Comparison of ENCODE assay signal across 8 cellular contexts in the genomic region with DNA sequence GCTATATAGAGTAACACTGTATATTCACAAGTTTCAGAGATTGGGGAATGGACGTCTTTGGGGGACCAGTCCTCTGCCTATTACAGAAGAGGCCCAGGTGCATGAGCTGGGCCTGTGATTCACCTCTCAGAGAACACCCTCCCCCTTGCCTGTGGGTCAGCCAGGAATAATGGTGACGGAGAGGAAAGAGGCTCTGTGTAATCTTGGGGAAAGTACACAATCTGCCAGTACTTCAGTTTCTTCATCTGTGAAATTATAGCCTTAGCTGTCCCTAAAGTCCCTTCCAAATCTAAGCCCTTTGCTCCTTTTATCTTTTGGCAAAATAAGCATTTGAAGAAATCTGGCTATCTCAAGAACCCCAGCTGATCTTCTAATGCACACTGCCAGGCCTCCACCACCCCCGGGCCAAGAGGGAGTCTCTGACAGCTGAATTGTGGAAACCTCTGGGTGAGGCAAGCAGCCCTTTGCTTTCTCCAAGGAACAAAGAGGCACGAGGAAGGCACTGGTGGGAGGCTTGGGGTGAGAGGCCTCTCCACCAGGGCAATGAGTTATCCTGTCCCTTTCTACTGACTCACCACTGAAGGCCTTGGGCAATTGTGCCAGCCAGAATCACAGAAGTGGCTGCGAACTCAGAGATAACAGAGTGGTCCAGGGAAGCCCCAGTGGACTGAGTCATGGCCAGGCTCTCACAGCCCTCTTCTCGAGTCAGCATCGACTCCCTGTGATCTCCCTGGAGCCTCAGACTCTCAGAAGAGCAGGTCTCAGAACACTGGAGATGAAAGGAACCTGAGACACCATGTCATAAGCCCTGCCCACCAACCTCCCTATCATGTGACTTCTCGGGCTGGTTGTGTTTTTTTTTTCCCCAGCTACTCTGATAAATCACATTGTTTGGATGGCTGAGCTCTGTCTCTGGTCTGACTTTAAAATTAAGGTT. TPM values are rescaled to one million over a fixed set of nuclear protein-coding genes. Genes with fewer than 3 reads are reported as not detected.
DNase-seq lines count a peak whose midpoint lies in the region; ATAC-seq and TF ChIP-seq lines count a peak whose summit lies in the region.

No MANE protein-coding gene starts in this region.

- H3K27ac Mint-ChIP-seq in stimulated activated naive CD8-positive, alpha-beta T cell treated with anti-CD3 and anti-CD28 coated beads, Interleukin-15, Interleukin-2, amounts not matched to agents 100 ng/mL and 50 ng/mL, for 24 hours, result peak overlapping the region; percentile 94

- no peaks in the 10 kb centered on the region for H3K9me3 Mint-ChIP-seq in stimulated activated naive CD8-positive, alpha-beta T cell treated with anti-CD3 and anti-CD28 coated beads, Interleukin-15, Interleukin-2, amounts not matched to agents 100 ng/mL and 50 ng/mL, for 24 hours

- no peaks in the 10 kb centered on the region for H3K36me3 Mint-ChIP-seq in stimulated activated naive CD8-positive, alpha-beta T cell treated with anti-CD3 and anti-CD28 coated beads, Interleukin-15, Interleukin-2, amounts not matched to agents 100 ng/mL and 50 ng/mL, for 24 hours (ENCODE audit: low read depth)

- H3K27ac ChIP-seq in muscle layer of duodenum (ENCODE audit: low read length), result peak overlapping the region; percentile 81

- WGBS in lower leg skin, 2 donors, result 74 to 77% methylated on average over 8 of the region's 8 CpGs

- H3K4me1 ChIP-seq in muscle layer of duodenum (ENCODE audit: control insufficient read depth in 1 of 2, insufficient read depth in 2 of 2, low read length in 2 of 2), result peaks cover 10 to 12% of the 10 kb centered on the region in 2 donors

- H3K27me3 ChIP-seq in muscle layer of duodenum (ENCODE audit: low read depth, low read length), result no peaks in the 10 kb centered on the region

- intact Hi-C loops in lower leg skin (cut with DNase I; ENCODE audit: low total_unique reads), result no loop called here

- H3K27me3 Mint-ChIP-seq in stimulated activated naive CD8-positive, alpha-beta T cell treated with anti-CD3 and anti-CD28 coated beads, Interleukin-15, Interleukin-2, amounts not matched to agents 100 ng/mL and 50 ng/mL, for 24 hours, result no peaks in the 10 kb centered on the region

- peak overlapping the region; percentile 67 for H3K4me3 Mint-ChIP-seq in stimulated activated naive CD8-positive, alpha-beta T cell treated with anti-CD3 and anti-CD28 coated beads, Interleukin-15, Interleukin-2, amounts not matched to agents 100 ng/mL and 50 ng/mL, for 24 hours

- H3K4me3 ChIP-seq in choroid plexus epithelial cell (ENCODE audit: low read depth, low read length), result no peak overlapping the region
- no peak overlapping the region for H3K4me3 ChIP-seq in muscle layer of duodenum (ENCODE audit: low read depth in 1 of 2, low read length in 2 of 2)
- H3K4me3 ChIP-seq in lower leg skin (ENCODE audit: low read depth, poor library complexity, severe bottlenecking), result no peak overlapping the region

- no peak for TF ChIP-seq POLR2A in lower leg skin (IDR thresholded peaks at IDR 0.05)

- ATAC-seq in GM18867 (IDR thresholded peaks at IDR 0.05; ENCODE audit: unreplicated experiment), result peak; percentile 51
- ATAC-seq in activated CD4-positive, CD25-positive, alpha-beta regulatory T cell treated with anti-CD3 and anti-CD28 coated beads, Interleukin-2, amount 50 U/mL, for 24 hours, result peak; percentile 94 to 96

- no peaks in the 10 kb centered on the region for H3K36me3 ChIP-seq in muscle layer of duodenum (ENCODE audit: control insufficient read depth in 1 of 2, insufficient read depth in 2 of 2, low read length in 2 of 2)

- TF ChIP-seq CTCF in choroid plexus epithelial cell (conservative IDR thresholded peaks at IDR 0.05; ENCODE audit: low read depth, low read length), result no peak
- TF ChIP-seq CTCF in lower leg skin (IDR thresholded peaks at IDR 0.05), result no peak

- DNase-seq in HUDEP-2 (lab: John Stamatoyannopoulos, UW; ENCODE audit: unreplicated experiment in 76 of 76), result peak in 62 of 76 experiments; percentile 8 to 76 (median 36)
- peak; percentile 93 for DNase-seq in choroid plexus epithelial cell (ENCODE audit: low read depth)
- DNase-seq in lower leg skin (ENCODE audit: low spot score in 2 of 2), result no peak
- DNase-seq in hypothalamus (lab: John Stamatoyannopoulos, UW), result no peak

- H3K4me1 Mint-ChIP-seq in stimulated activated naive CD8-positive, alpha-beta T cell treated with anti-CD3 and anti-CD28 coated beads, Interleukin-15, Interleukin-2, amounts not matched to agents 100 ng/mL and 50 ng/mL, for 24 hours (ENCODE audit: low read depth), result peaks cover 71% of the 10 kb centered on the region

- no peaks in the 10 kb centered on the region for H3K9me3 ChIP-seq in muscle layer of duodenum (ENCODE audit: control insufficient read depth in 1 of 2, low read length in 2 of 2)

RNA-seq across cellular contexts. Expression of a gene that starts 31.8 kb away (rescaled TPM):
- 100 to 1,000 TPM; 113 to 308 (median 155) TPM for total RNA-seq in lower leg skin

Comparison
In these comparisons a context has a peak if more than half of its experiments do, and no peak if none do; other contexts are left out.
1. DNase-seq: peak in HUDEP-2 (62 of 76) and choroid plexus epithelial cell (single experiment); none in lower leg skin (0 of 2) and hypothalamus (0 of 51).